12 cellular contexts compared by ENCODE assay signal in the genomic region with DNA sequence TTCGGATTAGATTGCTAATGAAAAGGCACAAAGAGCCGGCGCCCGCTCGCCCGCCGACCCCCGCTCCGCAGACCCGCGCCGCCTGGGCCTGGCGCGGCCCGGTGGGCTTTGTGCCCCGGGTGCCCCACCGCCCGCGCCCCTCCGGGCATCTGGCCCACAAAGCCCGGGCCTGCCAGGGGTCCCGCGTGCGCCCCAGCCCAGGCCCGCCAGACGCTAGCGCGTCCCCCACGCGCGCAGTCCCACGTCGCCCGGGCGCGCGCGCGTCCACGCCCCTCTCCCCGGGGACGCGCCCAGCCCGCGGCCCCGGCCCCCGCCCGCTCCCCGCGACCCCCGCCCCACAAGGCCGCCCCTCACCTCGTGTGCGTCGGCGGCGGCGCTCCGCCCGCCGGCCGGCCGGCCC. TPM values are rescaled to one million over a fixed set of nuclear protein-coding genes. Genes with fewer than 3 reads are reported as not detected.
DNase-seq lines count a peak whose midpoint lies in the region; ATAC-seq and TF ChIP-seq lines count a peak whose summit lies in the region.
"Not testable (repeated sequence)": the region's sequence is repeated elsewhere in the genome, so short reads cannot be mapped to it uniquely, and the experiment has no call there.
"Had no signal": no experiment of that assay in that cellular context is flagged by ENCODE, and none has a peak within 500 bp of the region (broad histone marks: within the 10 kb centered on the region; RNA-seq: fewer than 3 reads in every experiment).

No MANE protein-coding gene starts in this region.

- not testable (repeated sequence) for H3K4me3 ChIP-seq in DND-41 (ENCODE audit: low read depth in 1 of 2, low read length in 2 of 2); body of pancreas; gastrocnemius medialis

- WGBS in body of pancreas, 2 donors: no CpG with 5 or more reads among the region's 63 CpGs

- not testable (repeated sequence) for H3K36me3 ChIP-seq in DND-41 (ENCODE audit: insufficient read depth, low read length); body of pancreas (replicated peaks in 1 of 2; ENCODE audit: insufficient read depth in 1 of 2, low read depth in 2 of 2); gastrocnemius medialis

- H3K9ac ChIP-seq in DND-41 (ENCODE audit: low read depth, low read length): not testable (repeated sequence)

- TF ChIP-seq CTCF in DND-41 (IDR thresholded peaks at IDR 0.05; ENCODE audit: borderline replicate concordance, extremely low read depth, low read length, poor library complexity, severe bottlenecking); body of pancreas (IDR thresholded peaks at IDR 0.05); gastrocnemius medialis (IDR thresholded peaks at IDR 0.05 in 4 of 5, conservative IDR thresholded peaks at IDR 0.05 in 1 of 5): not testable (repeated sequence)

- not testable (repeated sequence) for H2AFZ ChIP-seq in DND-41 (ENCODE audit: low read depth, low read length)

- not testable (repeated sequence) for H3K4me1 ChIP-seq in DND-41 (ENCODE audit: insufficient read depth, low read length); body of pancreas; gastrocnemius medialis

- H3K79me2 ChIP-seq in DND-41 (ENCODE audit: insufficient read depth, low read length): not testable (repeated sequence)

- not testable (repeated sequence) for H3K27ac ChIP-seq in DND-41 (ENCODE audit: low read length); body of pancreas; gastrocnemius medialis

- in situ Hi-C loops in gastrocnemius medialis (cut with MboI; ENCODE audit: low sequenced_read_pairs in 4 of 4): not testable (repeated sequence)

- H4K20me1 ChIP-seq in DND-41 (ENCODE audit: insufficient read depth, low read length): not testable (repeated sequence)

- peak; percentile 23; the same call in 2 of the 3 replicates for ATAC-seq in DND-41 (ENCODE audit: insufficient read depth, low read depth)
- peak; percentile 24 for ATAC-seq in GM19328 (IDR thresholded peaks at IDR 0.05; ENCODE audit: unreplicated experiment)
- peak; percentile 19 for ATAC-seq in GM21619 (IDR thresholded peaks at IDR 0.05; ENCODE audit: unreplicated experiment)
- ATAC-seq in HG02870 (IDR thresholded peaks at IDR 0.05; ENCODE audit: unreplicated experiment): peak; percentile 38
- peak; percentile 19 for ATAC-seq in HG03196 (IDR thresholded peaks at IDR 0.05; ENCODE audit: unreplicated experiment)
- peak; percentile 24 to 29 for ATAC-seq in activated CD4-positive, CD25-positive, alpha-beta regulatory T cell treated with anti-CD3 and anti-CD28 coated beads, Interleukin-2, amount 50 U/mL, for 24 hours
- peak; percentile 34 for ATAC-seq in body of pancreas
- ATAC-seq in gastrocnemius medialis: peak; percentile 40 to 45

- DNase-seq in DND-41, body of pancreas, gastrocnemius medialis: not testable (repeated sequence)

- H3K27me3 ChIP-seq in DND-41 (ENCODE audit: insufficient read depth, low read length, poor library complexity); body of pancreas; gastrocnemius medialis: not testable (repeated sequence)

- intact Hi-C loops in body of pancreas (cut with DNase I); gastrocnemius medialis (cut with DNase I; ENCODE audit: low total_unique reads): not testable (repeated sequence)

- not testable (repeated sequence) for H3K4me2 ChIP-seq in DND-41 (ENCODE audit: insufficient read depth, low read length)

- TF ChIP-seq POLR2A in body of pancreas (IDR thresholded peaks at IDR 0.05); gastrocnemius medialis (IDR thresholded peaks at IDR 0.05): not testable (repeated sequence)

- H3K9me3 ChIP-seq in DND-41 (ENCODE audit: insufficient read depth, low read length, severe bottlenecking); body of pancreas; gastrocnemius medialis: not testable (repeated sequence)

RNA-seq across cellular contexts. Expression of gene RIMBP3C, which starts 34.3 kb away (rescaled TPM):
- under 1 TPM in 1 of 2 donors, not detected in 1; under 0.01 TPM for total RNA-seq in body of pancreas
- under 1 TPM in 1 of 4 donors, not detected in 3; 0.04 TPM for total RNA-seq in gastrocnemius medialis
- total RNA-seq: Calu3, PC-3, uterus had no signal

RNA-seq across cellular contexts. Expression of gene TMEM191C, which starts 49.8 kb away (rescaled TPM):
- total RNA-seq in body of pancreas (under 1 TPM in 1 of 2 donors, not detected in 1; 0.33 TPM), gastrocnemius medialis (under 1 TPM in 1 of 4 donors, not detected in 3; 0.16 TPM)
- total RNA-seq: M059J had no signal

RNA-seq across cellular contexts. Expression of gene UBE2L3, which starts 50.5 kb away (rescaled TPM):
- total RNA-seq in body of pancreas (10 to 100 TPM; 17.4 to 33.3 TPM), gastrocnemius medialis (10 to 100 TPM; 61.5 to 88.7 (median 70.5) TPM)
